10 cellular contexts compared by ENCODE assay signal in genomic region chr2:240960309-240960962, GRCh38.
DNase-seq lines count a peak whose midpoint lies in the region; TF ChIP-seq lines count a peak whose summit lies in the region.
"Had no signal": no experiment of that assay in that cellular context is flagged by ENCODE, and none has a peak within 500 bp of the region (broad histone marks: within the 10 kb centered on the region; RNA-seq: fewer than 3 reads in every experiment).

No MANE protein-coding gene starts in this region.

- no peak overlapping the region for H3K4me3 ChIP-seq in astrocyte of the spinal cord (ENCODE audit: low read depth, low read length)
- H3K4me3 ChIP-seq: tibial artery had no signal

- DNase-seq in DMS79 treated with DMSO at 0.1 percent for 48 hours (lab: John Stamatoyannopoulos, UW), result peak; percentile 60
- no peak for DNase-seq in DMS79 (lab: John Stamatoyannopoulos, UW)
- DNase-seq in astrocyte of the spinal cord (ENCODE audit: low read depth, low spot score), result peak; percentile 47
- DNase-seq in islet precursor cell, result peak; percentile 22
- peak; percentile 74 for DNase-seq in smooth muscle cell of the brain vasculature (ENCODE audit: low read depth, low spot score)
- no peak for DNase-seq in activated CD4-positive, CD25-positive, alpha-beta regulatory T cell treated with anti-CD3 and anti-CD28 coated beads, Interleukin-2, amount 50 U/mL, for 72 hours
- no peak for DNase-seq in KBM-7
- DNase-seq in stimulated activated CD4-positive, alpha-beta T cell treated with anti-CD3 and anti-CD28 coated beads, Interleukin-1b, Interleukin-23, amount 100 ng/mL, for 48 hours, result no peak
- DNase-seq: NCI-H1930 had no signal

- TF ChIP-seq CTCF in astrocyte of the spinal cord (IDR thresholded peaks at IDR 0.05; ENCODE audit: low read depth, low read length), result no peak

- in situ Hi-C loops in astrocyte of the spinal cord (cut with HindIII; ENCODE audit: low sequenced_read_pairs) (no loop called here), KBM-7 (cut with MboI; ENCODE audit: low pct_unique_long_range_greater_than_20kb, low sequenced_read_pairs) (no loop called here)

Comparison
In these comparisons a context has a peak if more than half of its experiments do, and no peak if none do; other contexts are left out.
1. DNase-seq: peak in DMS79 treated with DMSO at 0.1 percent for 48 hours (single experiment), astrocyte of the spinal cord (single experiment), islet precursor cell (single experiment) and smooth muscle cell of the brain vasculature (single experiment); none in DMS79 (single experiment), activated CD4-positive, CD25-positive, alpha-beta regulatory T cell treated with anti-CD3 and anti-CD28 coated beads, Interleukin-2, amount 50 U/mL, for 72 hours (single experiment), KBM-7 (single experiment) and stimulated activated CD4-positive, alpha-beta T cell treated with anti-CD3 and anti-CD28 coated beads, Interleukin-1b, Interleukin-23, amount 100 ng/mL, for 48 hours (single experiment).